ENCODE assay signal across 1 cellular context in the genomic region with DNA sequence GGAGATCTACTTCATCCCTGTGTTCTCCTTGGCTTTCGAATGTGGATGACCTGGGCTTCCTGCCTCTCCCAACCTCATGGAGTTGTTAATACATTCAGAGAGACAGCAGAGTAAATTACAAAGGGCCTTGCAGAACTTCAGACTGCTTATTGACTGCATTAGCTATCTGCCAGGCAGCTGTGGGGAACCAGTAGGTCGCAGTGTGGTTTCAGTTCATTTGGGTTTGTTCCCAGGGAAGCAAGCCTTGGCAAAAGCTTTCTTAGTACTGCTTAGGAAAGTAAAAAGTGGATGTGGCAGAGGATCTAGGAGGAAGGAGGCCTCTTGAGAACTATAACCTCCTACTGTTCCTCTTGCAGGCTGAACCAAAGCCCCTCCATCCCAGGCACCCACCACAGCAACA.
TF ChIP-seq lines count a peak whose summit lies in the region.

No MANE protein-coding gene starts in this region.

TF ChIP-seq in GM12878, 131 proteins besides CTCF, POLR2A, EP300 and RAD21:
- TF ChIP-seq NR2C2 (IDR thresholded peaks at IDR 0.05; ENCODE audit: borderline replicate concordance, control insufficient read depth, insufficient read length, low read depth) (no peak), IKZF1 (conservative IDR thresholded peaks at IDR 0.05) (0 out of 2 replicates have a peak, but pooled peaks have one; percentile 15)
TF ChIP-seq in GM12878: peak in this region for 1.
